ENCODE assay signal across 1 cellular context in genomic region chr12:26832817-26833691, GRCh38.
TF ChIP-seq lines count a peak whose summit lies in the region.

ITPR2 (minus strand) TSS chr12:26833194; CDS start chr12:26832781, 413 bp downstream.

TF ChIP-seq in K562, 482 proteins besides CTCF, POLR2A, EP300 and RAD21 (continued from another document and continues in another):
- TF ChIP-seq BRCA1 (IDR thresholded peaks at IDR 0.05) = no peak
- peak; percentile 72; the same call in 1 of the 2 replicates for TF ChIP-seq BRCA1 (CRISPR knock-in tag; IDR thresholded peaks at IDR 0.05)
- TF ChIP-seq KDM5B (IDR thresholded peaks at IDR 0.05; ENCODE audit: insufficient replicate concordance, low read depth, low read length) = no peak
- TF ChIP-seq POLR2B (IDR thresholded peaks at IDR 0.05; ENCODE audit: low read depth, partially characterized antibody) = no peak
- no peak for TF ChIP-seq MYC (IDR thresholded peaks at IDR 0.05; ENCODE audit: low read depth, low read length)
- no peak for TF ChIP-seq MYC (CRISPR knock-in tag; IDR thresholded peaks at IDR 0.05; ENCODE audit: borderline replicate concordance, low read depth)
- no peak for TF ChIP-seq PTTG1 (tag; IDR thresholded peaks at IDR 0.05; ENCODE audit: low read depth)
- no peak for TF ChIP-seq ZKSCAN8 (CRISPR knock-in tag; IDR thresholded peaks at IDR 0.05)
- TF ChIP-seq, protein P1, sequence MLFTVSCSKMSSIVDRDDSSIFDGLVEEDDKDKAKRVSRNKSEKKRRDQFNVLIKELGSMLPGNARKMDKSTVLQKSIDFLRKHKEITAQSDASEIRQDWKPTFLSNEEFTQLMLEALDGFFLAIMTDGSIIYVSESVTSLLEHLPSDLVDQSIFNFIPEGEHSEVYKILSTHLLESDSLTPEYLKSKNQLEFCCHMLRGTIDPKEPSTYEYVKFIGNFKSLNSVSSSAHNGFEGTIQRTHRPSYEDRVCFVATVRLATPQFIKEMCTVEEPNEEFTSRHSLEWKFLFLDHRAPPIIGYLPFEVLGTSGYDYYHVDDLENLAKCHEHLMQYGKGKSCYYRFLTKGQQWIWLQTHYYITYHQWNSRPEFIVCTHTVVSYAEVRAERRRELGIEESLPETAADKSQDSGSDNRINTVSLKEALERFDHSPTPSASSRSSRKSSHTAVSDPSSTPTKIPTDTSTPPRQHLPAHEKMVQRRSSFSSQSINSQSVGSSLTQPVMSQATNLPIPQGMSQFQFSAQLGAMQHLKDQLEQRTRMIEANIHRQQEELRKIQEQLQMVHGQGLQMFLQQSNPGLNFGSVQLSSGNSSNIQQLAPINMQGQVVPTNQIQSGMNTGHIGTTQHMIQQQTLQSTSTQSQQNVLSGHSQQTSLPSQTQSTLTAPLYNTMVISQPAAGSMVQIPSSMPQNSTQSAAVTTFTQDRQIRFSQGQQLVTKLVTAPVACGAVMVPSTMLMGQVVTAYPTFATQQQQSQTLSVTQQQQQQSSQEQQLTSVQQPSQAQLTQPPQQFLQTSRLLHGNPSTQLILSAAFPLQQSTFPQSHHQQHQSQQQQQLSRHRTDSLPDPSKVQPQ (CRISPR knock-in tag; IDR thresholded peaks at IDR 0.05; ENCODE audit: borderline replicate concordance) = no peak
- no peak for TF ChIP-seq HMGXB4 (CRISPR knock-in tag; IDR thresholded peaks at IDR 0.05)
- peak; percentile 46; the same call in 1 of the 2 replicates for TF ChIP-seq POLR2G (IDR thresholded peaks at IDR 0.05; ENCODE audit: low read depth, low read length)
- no peak for TF ChIP-seq ZNF316 (IDR thresholded peaks at IDR 0.05)
- TF ChIP-seq RB1 (IDR thresholded peaks at IDR 0.05; ENCODE audit: low read depth) = peak; percentile 35; the same call in 1 of the 2 replicates
- TF ChIP-seq ZKSCAN1 (IDR thresholded peaks at IDR 0.05; ENCODE audit: low read depth, low read length) = no peak
- peak; percentile 77 for TF ChIP-seq HNRNPLL (IDR thresholded peaks at IDR 0.05; ENCODE audit: low read depth, low read length, poor library complexity, severe bottlenecking)
- TF ChIP-seq HNRNPH1 (optimal IDR thresholded peaks at IDR 0.05; ENCODE audit: low read depth, low read length) = no peak
- no peak for TF ChIP-seq CHD4 (IDR thresholded peaks at IDR 0.05; ENCODE audit: insufficient read depth, insufficient replicate concordance, low read depth, low read length, poor library complexity, severe bottlenecking)
- TF ChIP-seq RBM25 (IDR thresholded peaks at IDR 0.05; ENCODE audit: low read depth, low read length, severe bottlenecking) = peak; percentile 34
- TF ChIP-seq TFAM (CRISPR knock-in tag; conservative IDR thresholded peaks at IDR 0.05) = no peak
- TF ChIP-seq TEAD4 (IDR thresholded peaks at IDR 0.05; ENCODE audit: low read length) = no peak
- TF ChIP-seq TEAD4 (CRISPR knock-in tag; IDR thresholded peaks at IDR 0.05; ENCODE audit: borderline replicate concordance) = no peak
- TF ChIP-seq, protein P2, sequence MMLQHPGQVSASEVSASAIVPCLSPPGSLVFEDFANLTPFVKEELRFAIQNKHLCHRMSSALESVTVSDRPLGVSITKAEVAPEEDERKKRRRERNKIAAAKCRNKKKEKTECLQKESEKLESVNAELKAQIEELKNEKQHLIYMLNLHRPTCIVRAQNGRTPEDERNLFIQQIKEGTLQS (IDR thresholded peaks at IDR 0.05) = no peak
- TF ChIP-seq, protein P2 (CRISPR knock-in tag; conservative IDR thresholded peaks at IDR 0.05) = no peak
- TF ChIP-seq DLX4 (CRISPR knock-in tag; IDR thresholded peaks at IDR 0.05) = no peak
- TF ChIP-seq CCNT2 (IDR thresholded peaks at IDR 0.05; ENCODE audit: borderline replicate concordance, extremely low read depth, insufficient read length, low read depth, low read length) = no peak
- no peak for TF ChIP-seq NR2C2 (CRISPR knock-in tag; IDR thresholded peaks at IDR 0.05)
- TF ChIP-seq NR2C2 (tag; IDR thresholded peaks at IDR 0.05) = no peak
- no peak for TF ChIP-seq FOXA1 (IDR thresholded peaks at IDR 0.05; ENCODE audit: borderline replicate concordance)
- TF ChIP-seq, protein P3, sequence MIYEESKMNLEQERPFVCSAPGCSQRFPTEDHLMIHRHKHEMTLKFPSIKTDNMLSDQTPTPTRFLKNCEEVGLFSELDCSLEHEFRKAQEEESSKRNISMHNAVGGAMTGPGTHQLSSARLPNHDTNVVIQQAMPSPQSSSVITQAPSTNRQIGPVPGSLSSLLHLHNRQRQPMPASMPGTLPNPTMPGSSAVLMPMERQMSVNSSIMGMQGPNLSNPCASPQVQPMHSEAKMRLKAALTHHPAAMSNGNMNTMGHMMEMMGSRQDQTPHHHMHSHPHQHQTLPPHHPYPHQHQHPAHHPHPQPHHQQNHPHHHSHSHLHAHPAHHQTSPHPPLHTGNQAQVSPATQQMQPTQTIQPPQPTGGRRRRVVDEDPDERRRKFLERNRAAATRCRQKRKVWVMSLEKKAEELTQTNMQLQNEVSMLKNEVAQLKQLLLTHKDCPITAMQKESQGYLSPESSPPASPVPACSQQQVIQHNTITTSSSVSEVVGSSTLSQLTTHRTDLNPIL (CRISPR knock-in tag; IDR thresholded peaks at IDR 0.05) = no peak
- no peak for TF ChIP-seq FOXK1 (CRISPR knock-in tag; IDR thresholded peaks at IDR 0.05; ENCODE audit: borderline replicate concordance)
- no peak for TF ChIP-seq KLF1 (tag; IDR thresholded peaks at IDR 0.05)
- TF ChIP-seq CHD1 (IDR thresholded peaks at IDR 0.05; ENCODE audit: low read length) = no peak
- TF ChIP-seq HDGF (IDR thresholded peaks at IDR 0.05) = no peak
- TF ChIP-seq GTF2E2 (tag; IDR thresholded peaks at IDR 0.05) = 0 out of 2 replicates have a peak, but pooled peaks have one; percentile 65
- TF ChIP-seq, protein P4, sequence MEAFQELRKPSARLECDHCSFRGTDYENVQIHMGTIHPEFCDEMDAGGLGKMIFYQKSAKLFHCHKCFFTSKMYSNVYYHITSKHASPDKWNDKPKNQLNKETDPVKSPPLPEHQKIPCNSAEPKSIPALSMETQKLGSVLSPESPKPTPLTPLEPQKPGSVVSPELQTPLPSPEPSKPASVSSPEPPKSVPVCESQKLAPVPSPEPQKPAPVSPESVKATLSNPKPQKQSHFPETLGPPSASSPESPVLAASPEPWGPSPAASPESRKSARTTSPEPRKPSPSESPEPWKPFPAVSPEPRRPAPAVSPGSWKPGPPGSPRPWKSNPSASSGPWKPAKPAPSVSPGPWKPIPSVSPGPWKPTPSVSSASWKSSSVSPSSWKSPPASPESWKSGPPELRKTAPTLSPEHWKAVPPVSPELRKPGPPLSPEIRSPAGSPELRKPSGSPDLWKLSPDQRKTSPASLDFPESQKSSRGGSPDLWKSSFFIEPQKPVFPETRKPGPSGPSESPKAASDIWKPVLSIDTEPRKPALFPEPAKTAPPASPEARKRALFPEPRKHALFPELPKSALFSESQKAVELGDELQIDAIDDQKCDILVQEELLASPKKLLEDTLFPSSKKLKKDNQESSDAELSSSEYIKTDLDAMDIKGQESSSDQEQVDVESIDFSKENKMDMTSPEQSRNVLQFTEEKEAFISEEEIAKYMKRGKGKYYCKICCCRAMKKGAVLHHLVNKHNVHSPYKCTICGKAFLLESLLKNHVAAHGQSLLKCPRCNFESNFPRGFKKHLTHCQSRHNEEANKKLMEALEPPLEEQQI (IDR thresholded peaks at IDR 0.05) = no peak
- TF ChIP-seq GATAD2B (IDR thresholded peaks at IDR 0.05; ENCODE audit: borderline replicate concordance) = no peak
- TF ChIP-seq RFX5 (IDR thresholded peaks at IDR 0.05; ENCODE audit: low read depth, low read length) = no peak
- peak; percentile 18 for TF ChIP-seq TAF1 (IDR thresholded peaks at IDR 0.05; ENCODE audit: control insufficient read depth, extremely low read depth, insufficient read depth, low read length, severe bottlenecking)
- TF ChIP-seq, protein P5, sequence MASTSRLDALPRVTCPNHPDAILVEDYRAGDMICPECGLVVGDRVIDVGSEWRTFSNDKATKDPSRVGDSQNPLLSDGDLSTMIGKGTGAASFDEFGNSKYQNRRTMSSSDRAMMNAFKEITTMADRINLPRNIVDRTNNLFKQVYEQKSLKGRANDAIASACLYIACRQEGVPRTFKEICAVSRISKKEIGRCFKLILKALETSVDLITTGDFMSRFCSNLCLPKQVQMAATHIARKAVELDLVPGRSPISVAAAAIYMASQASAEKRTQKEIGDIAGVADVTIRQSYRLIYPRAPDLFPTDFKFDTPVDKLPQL (IDR thresholded peaks at IDR 0.05; ENCODE audit: extremely low read depth, insufficient read length) = no peak
- no peak for TF ChIP-seq HNRNPK (IDR thresholded peaks at IDR 0.05; ENCODE audit: low read depth, low read length, poor library complexity, severe bottlenecking)
- peak; percentile 41; the same call in 1 of the 2 replicates for TF ChIP-seq TFAP4 (CRISPR knock-in tag; IDR thresholded peaks at IDR 0.05; ENCODE audit: borderline replicate concordance)
- TF ChIP-seq LCOR (CRISPR knock-in tag; IDR thresholded peaks at IDR 0.05) = peak; percentile 39; the same call in 1 of the 2 replicates
- no peak for TF ChIP-seq CBFA2T3 (IDR thresholded peaks at IDR 0.05)
- no peak for TF ChIP-seq SMARCB1 (IDR thresholded peaks at IDR 0.05; ENCODE audit: insufficient read length, low read depth)
- no peak for TF ChIP-seq ZNF239 (CRISPR knock-in tag; IDR thresholded peaks at IDR 0.05)
- TF ChIP-seq SAFB2 (IDR thresholded peaks at IDR 0.05; ENCODE audit: borderline replicate concordance, low read depth, low read length, severe bottlenecking) = no peak
- no peak for TF ChIP-seq NR2C1 (IDR thresholded peaks at IDR 0.05)
- no peak for TF ChIP-seq NR2C1 (tag; IDR thresholded peaks at IDR 0.05)
- TF ChIP-seq, protein P6, sequence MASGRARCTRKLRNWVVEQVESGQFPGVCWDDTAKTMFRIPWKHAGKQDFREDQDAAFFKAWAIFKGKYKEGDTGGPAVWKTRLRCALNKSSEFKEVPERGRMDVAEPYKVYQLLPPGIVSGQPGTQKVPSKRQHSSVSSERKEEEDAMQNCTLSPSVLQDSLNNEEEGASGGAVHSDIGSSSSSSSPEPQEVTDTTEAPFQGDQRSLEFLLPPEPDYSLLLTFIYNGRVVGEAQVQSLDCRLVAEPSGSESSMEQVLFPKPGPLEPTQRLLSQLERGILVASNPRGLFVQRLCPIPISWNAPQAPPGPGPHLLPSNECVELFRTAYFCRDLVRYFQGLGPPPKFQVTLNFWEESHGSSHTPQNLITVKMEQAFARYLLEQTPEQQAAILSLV (tag; IDR thresholded peaks at IDR 0.05) = no peak
- TF ChIP-seq, protein P7, sequence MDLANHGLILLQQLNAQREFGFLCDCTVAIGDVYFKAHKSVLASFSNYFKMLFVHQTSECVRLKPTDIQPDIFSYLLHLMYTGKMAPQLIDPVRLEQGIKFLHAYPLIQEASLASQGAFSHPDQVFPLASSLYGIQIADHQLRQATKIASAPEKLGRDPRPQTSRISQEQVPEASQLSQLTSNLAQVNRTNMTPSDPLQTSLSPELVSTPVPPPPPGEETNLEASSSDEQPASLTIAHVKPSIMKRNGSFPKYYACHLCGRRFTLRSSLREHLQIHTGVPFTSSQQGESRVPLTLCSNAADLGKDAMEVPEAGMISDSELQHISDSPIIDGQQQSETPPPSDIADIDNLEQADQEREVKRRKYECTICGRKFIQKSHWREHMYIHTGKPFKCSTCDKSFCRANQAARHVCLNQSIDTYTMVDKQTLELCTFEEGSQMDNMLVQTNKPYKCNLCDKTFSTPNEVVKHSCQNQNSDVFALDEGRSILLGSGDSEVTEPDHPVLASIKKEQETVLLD (IDR thresholded peaks at IDR 0.05) = 0 out of 2 replicates have a peak, but pooled peaks have one; percentile 15
- TF ChIP-seq NFYB (IDR thresholded peaks at IDR 0.05; ENCODE audit: extremely low read depth, insufficient read length) = peak; percentile 22
- no peak for TF ChIP-seq MIER1 (IDR thresholded peaks at IDR 0.05; ENCODE audit: low read depth)
- TF ChIP-seq XRCC3 (IDR thresholded peaks at IDR 0.05) = no peak
- TF ChIP-seq ZBTB7A (IDR thresholded peaks at IDR 0.05; ENCODE audit: borderline replicate concordance, control insufficient read depth, low read depth, low read length) = peak; percentile 94; the same call in 1 of the 2 replicates
- no peak for TF ChIP-seq MAZ (CRISPR knock-in tag; conservative IDR thresholded peaks at IDR 0.05 in 1 of 2, IDR thresholded peaks at IDR 0.05 in 1 of 2)
- TF ChIP-seq HDAC2 (IDR thresholded peaks at IDR 0.05) = 0 out of 2 replicates have a peak, but pooled peaks have one; percentile 32
- no peak for TF ChIP-seq ZNF589 (CRISPR knock-in tag; IDR thresholded peaks at IDR 0.05; ENCODE audit: low read depth)
- TF ChIP-seq HES1 (IDR thresholded peaks at IDR 0.05; ENCODE audit: low read depth) = no peak
